Comparison of ENCODE assay signal across 14 cellular contexts in the genomic region with DNA sequence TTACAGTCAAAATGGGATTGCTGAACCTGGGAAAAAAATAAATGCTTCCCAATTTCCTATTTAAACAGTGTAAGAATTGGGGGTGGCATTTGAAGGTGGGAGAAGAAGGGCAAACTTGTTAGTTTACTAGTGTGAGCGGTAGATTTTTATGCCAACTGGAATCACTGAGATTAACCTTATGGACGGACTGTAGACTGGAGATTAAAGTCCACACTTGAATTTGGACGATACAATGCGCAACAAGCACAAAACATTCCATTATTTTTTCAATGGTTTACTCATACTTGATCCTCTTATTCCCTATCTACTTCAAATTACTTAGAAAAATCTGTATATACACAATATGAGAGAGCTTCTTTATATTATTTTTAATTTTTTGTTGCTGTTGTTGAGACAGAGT.
A peak's percentile ranks its signal among the peaks of the same experiment; 100 is the strongest.
DNase-seq lines count a peak whose midpoint lies in the region; ATAC-seq and TF ChIP-seq lines count a peak whose summit lies in the region.
"Had no signal": no experiment of that assay in that cellular context is flagged by ENCODE, and none has a peak within 500 bp of the region (broad histone marks: within the 10 kb centered on the region; RNA-seq: fewer than 3 reads in every experiment).

No MANE protein-coding gene starts in this region.

- no peak overlapping the region for H2BK5ac ChIP-seq in mesenchymal stem cell (ENCODE audit: low read depth, low read length, poor library complexity, severe bottlenecking)

- no peak overlapping the region for H2BK15ac ChIP-seq in mesenchymal stem cell (ENCODE audit: low read depth, poor library complexity, severe bottlenecking)

- H2BK120ac ChIP-seq in mesenchymal stem cell (ENCODE audit: low read depth, low read length) = no peak overlapping the region

- no peak overlapping the region for H3K18ac ChIP-seq in mesenchymal stem cell (ENCODE audit: low read depth in 1 of 2, low read length in 2 of 2)

- H3K27me3 Mint-ChIP-seq in activated CD4-positive, alpha-beta T cell treated with anti-CD3 and anti-CD28 coated beads, Interleukin-2, amount 10 ng/mL, durations not matched to agents 7 days and 5 days = no peaks in the 10 kb centered on the region
- H3K27me3 Mint-ChIP-seq in activated CD4-positive, alpha-beta T cell treated with anti-CD3 and anti-CD28 coated beads, Interleukin-2, amount 10 ng/mL, durations not matched to agents 24 days and 14 days = no peaks in the 10 kb centered on the region
- H3K27me3 Mint-ChIP-seq in natural killer cell (ENCODE audit: low read depth in 2 of 2) = no peaks in the 10 kb centered on the region
- no peaks in the 10 kb centered on the region for H3K27me3 Mint-ChIP-seq in natural killer cell treated with Interleukin-12 subunit alpha and Interleukin-12 subunit beta and Interleukin-15 and Interleukin-18, amount 100 ng/mL, for 72 hours
- H3K27me3 Mint-ChIP-seq in effector memory CD8-positive, alpha-beta T cell = no peaks in the 10 kb centered on the region
- no peaks in the 10 kb centered on the region for H3K27me3 Mint-ChIP-seq in mesothelial cell of epicardium (ENCODE audit: low read depth)
- H3K27me3 Mint-ChIP-seq: CD8-positive, alpha-beta memory T cell had no signal

- H3K9me3 Mint-ChIP-seq in activated CD4-positive, alpha-beta T cell treated with anti-CD3 and anti-CD28 coated beads, Interleukin-2, amount 10 ng/mL, durations not matched to agents 7 days and 5 days = peaks cover 10% of the 10 kb centered on the region
- H3K9me3 Mint-ChIP-seq in activated CD4-positive, alpha-beta T cell treated with anti-CD3 and anti-CD28 coated beads, Interleukin-2, amount 10 ng/mL, durations not matched to agents 24 days and 14 days = peaks cover 10% of the 10 kb centered on the region
- H3K9me3 Mint-ChIP-seq in natural killer cell = no peaks in the 10 kb centered on the region
- H3K9me3 Mint-ChIP-seq in natural killer cell treated with Interleukin-12 subunit alpha and Interleukin-12 subunit beta and Interleukin-15 and Interleukin-18, amount 100 ng/mL, for 72 hours = no peaks in the 10 kb centered on the region
- H3K9me3 Mint-ChIP-seq in effector memory CD8-positive, alpha-beta T cell = no peaks in the 10 kb centered on the region
- peaks cover 7% of the 10 kb centered on the region for H3K9me3 Mint-ChIP-seq in mesothelial cell of epicardium

- TF ChIP-seq CTCF in natural killer cell (IDR thresholded peaks at IDR 0.05) (no peak), mesothelial cell of epicardium (IDR thresholded peaks at IDR 0.05; ENCODE audit: unreplicated experiment) (no peak)

- H2AK5ac ChIP-seq in mesenchymal stem cell (ENCODE audit: low read length, severe bottlenecking) = no peak overlapping the region

- no peak overlapping the region for H3K4me3 Mint-ChIP-seq in activated CD4-positive, alpha-beta T cell treated with anti-CD3 and anti-CD28 coated beads, Interleukin-2, amount 10 ng/mL, durations not matched to agents 7 days and 5 days
- no peak overlapping the region for H3K4me3 Mint-ChIP-seq in activated CD4-positive, alpha-beta T cell treated with anti-CD3 and anti-CD28 coated beads, Interleukin-2, amount 10 ng/mL, durations not matched to agents 24 days and 14 days
- H3K4me3 Mint-ChIP-seq in natural killer cell (no peak overlapping the region), mesothelial cell of epicardium (no peak overlapping the region)
- no peak overlapping the region for H3K4me3 Mint-ChIP-seq in natural killer cell treated with Interleukin-12 subunit alpha and Interleukin-12 subunit beta and Interleukin-15 and Interleukin-18, amount 100 ng/mL, for 72 hours
- H3K4me3 Mint-ChIP-seq in effector memory CD8-positive, alpha-beta T cell = no peak overlapping the region
- H3K4me3 Mint-ChIP-seq: CD14-positive monocyte had no signal

- H3K14ac ChIP-seq in mesenchymal stem cell (ENCODE audit: low read length in 2 of 2) = no peak overlapping the region

- POLR2A ChIA-PET in activated CD4-positive, alpha-beta T cell treated with anti-CD3 and anti-CD28 coated beads, Interleukin-2, amount 10 ng/mL, durations not matched to agents 7 days and 5 days (lab: Charles Lee) = interaction anchor here (0.6 kb wide), 1 partner anchor 8 kb away, joined by 3 read pairs; no protein-coding TSS in a partner anchor

- peaks cover 32% of the 10 kb centered on the region for H3K36me3 Mint-ChIP-seq in activated CD4-positive, alpha-beta T cell treated with anti-CD3 and anti-CD28 coated beads, Interleukin-2, amount 10 ng/mL, durations not matched to agents 7 days and 5 days (ENCODE audit: low read depth)
- H3K36me3 Mint-ChIP-seq in activated CD4-positive, alpha-beta T cell treated with anti-CD3 and anti-CD28 coated beads, Interleukin-2, amount 10 ng/mL, durations not matched to agents 24 days and 14 days (ENCODE audit: low read depth) = peaks cover 42% of the 10 kb centered on the region
- no peaks in the 10 kb centered on the region for H3K36me3 Mint-ChIP-seq in natural killer cell
- peaks cover 14% of the 10 kb centered on the region for H3K36me3 Mint-ChIP-seq in natural killer cell treated with Interleukin-12 subunit alpha and Interleukin-12 subunit beta and Interleukin-15 and Interleukin-18, amount 100 ng/mL, for 72 hours
- peaks cover 84% of the 10 kb centered on the region for H3K36me3 Mint-ChIP-seq in effector memory CD8-positive, alpha-beta T cell (ENCODE audit: insufficient read depth)
- no peaks in the 10 kb centered on the region for H3K36me3 Mint-ChIP-seq in mesothelial cell of epicardium

- peaks cover 5% of the 10 kb centered on the region for H3K9me3 ChIP-seq in mesenchymal stem cell (ENCODE audit: control insufficient read depth, low read length)

- ATAC-seq in natural killer cell = no peak
- ATAC-seq in natural killer cell treated with Interleukin-12 subunit alpha and Interleukin-12 subunit beta and Interleukin-15 and Interleukin-18, amount 100 ng/mL, for 72 hours = no peak
- ATAC-seq in GM18498 (IDR thresholded peaks at IDR 0.05; ENCODE audit: unreplicated experiment) = no peak
- ATAC-seq in effector memory CD8-positive, alpha-beta T cell (replicated peaks) = no peak

- H3K36me3 ChIP-seq in mesenchymal stem cell (ENCODE audit: control insufficient read depth in 1 of 2, insufficient read depth in 2 of 2, low read depth in 1 of 2, low read length in 2 of 2) = peaks cover 0 to 64% of the 10 kb centered on the region in 2 experiments

- H3K4ac ChIP-seq in mesenchymal stem cell (ENCODE audit: low read depth in 1 of 2, low read length in 2 of 2) = no peak overlapping the region

- H3K9ac ChIP-seq in mesenchymal stem cell (ENCODE audit: low read length) = peak overlapping the region; percentile 30

- no peak overlapping the region for H2AFZ ChIP-seq in mesenchymal stem cell (ENCODE audit: low read depth, low read length)

- WGBS in mesenchymal stem cell = 65% methylated on average over 4 of the region's 4 CpGs

- H3K27ac Mint-ChIP-seq in activated CD4-positive, alpha-beta T cell treated with anti-CD3 and anti-CD28 coated beads, Interleukin-2, amount 10 ng/mL, durations not matched to agents 7 days and 5 days = peak overlapping the region; percentile 15
- H3K27ac Mint-ChIP-seq in activated CD4-positive, alpha-beta T cell treated with anti-CD3 and anti-CD28 coated beads, Interleukin-2, amount 10 ng/mL, durations not matched to agents 24 days and 14 days = no peak overlapping the region
- H3K27ac Mint-ChIP-seq in natural killer cell (peak overlapping the region; percentile 51 to 52), mesothelial cell of epicardium (no peak overlapping the region)
- H3K27ac Mint-ChIP-seq in natural killer cell treated with Interleukin-12 subunit alpha and Interleukin-12 subunit beta and Interleukin-15 and Interleukin-18, amount 100 ng/mL, for 72 hours = peak overlapping the region in 1 of 2 donors; percentile 82
- H3K27ac Mint-ChIP-seq in effector memory CD8-positive, alpha-beta T cell = no peak overlapping the region

- H2BK12ac ChIP-seq in mesenchymal stem cell (ENCODE audit: low read length in 2 of 2) = no peak overlapping the region

- H4K8ac ChIP-seq in mesenchymal stem cell (ENCODE audit: low read length) = no peak overlapping the region

- H4K91ac ChIP-seq in mesenchymal stem cell (ENCODE audit: low read length) = no peak overlapping the region

- no peak for DNase-seq in activated CD4-positive, alpha-beta T cell treated with anti-CD3 and anti-CD28 coated beads, Interleukin-2, amount 10 ng/mL, durations not matched to agents 7 days and 5 days
- no peak for DNase-seq in activated CD4-positive, alpha-beta T cell treated with anti-CD3 and anti-CD28 coated beads, Interleukin-2, amount 10 ng/mL, durations not matched to agents 24 days and 14 days
- DNase-seq in natural killer cell = no peak
- DNase-seq in natural killer cell treated with Interleukin-12 subunit alpha and Interleukin-12 subunit beta and Interleukin-15 and Interleukin-18, amount 100 ng/mL, for 72 hours (ENCODE audit: low spot score) = no peak
- no peak for DNase-seq in mesenchymal stem cell
- DNase-seq in effector memory CD8-positive, alpha-beta T cell = no peak
- DNase-seq in mesothelial cell of epicardium (ENCODE audit: low spot score in 2 of 2, unreplicated experiment in 2 of 2) = no peak
- DNase-seq: Caco-2; CD8-positive, alpha-beta memory T cell; DND-41 had no signal

- intact Hi-C loops in activated CD4-positive, alpha-beta T cell treated with anti-CD3 and anti-CD28 coated beads, Interleukin-2, amount 10 ng/mL, durations not matched to agents 24 days and 14 days (cut with micrococcal nuclease) = no loop called here
- intact Hi-C loops in natural killer cell (cut with micrococcal nuclease) = no loop called here

- H3K4me1 ChIP-seq in mesenchymal stem cell (ENCODE audit: control insufficient read depth, insufficient read depth, low read depth, low read length) = peaks cover 9% of the 10 kb centered on the region

- no peaks in the 10 kb centered on the region for H3K27me3 ChIP-seq in mesenchymal stem cell (ENCODE audit: control insufficient read depth in 1 of 2, insufficient read depth in 1 of 2, low read length in 2 of 2)

- no peak overlapping the region for H3K4me2 ChIP-seq in mesenchymal stem cell (ENCODE audit: low read length, poor library complexity, severe bottlenecking)

- CTCF ChIA-PET in activated CD4-positive, alpha-beta T cell treated with anti-CD3 and anti-CD28 coated beads, Interleukin-2, amount 10 ng/mL, durations not matched to agents 7 days and 5 days (lab: Charles Lee) = interaction anchor here (0.7 to 3.5 kb wide), 7 partner anchors 8 to 107 kb away, joined by 3 to 21 read pairs (median 4); no protein-coding TSS in a partner anchor

- H3K27ac ChIP-seq in mesenchymal stem cell (ENCODE audit: low read length, poor library complexity, severe bottlenecking) = no peak overlapping the region
- H3K27ac ChIP-seq: 22Rv1, HL-60 had no signal

- peaks cover 14% of the 10 kb centered on the region for H3K79me1 ChIP-seq in mesenchymal stem cell (replicated peaks; ENCODE audit: low read length, poor library complexity, severe bottlenecking)

- H3K4me3 ChIP-seq in mesenchymal stem cell (ENCODE audit: insufficient read depth in 1 of 2, low read depth in 1 of 2, low read length in 2 of 2) = no peak overlapping the region

- peaks cover 48% of the 10 kb centered on the region for H3K4me1 Mint-ChIP-seq in activated CD4-positive, alpha-beta T cell treated with anti-CD3 and anti-CD28 coated beads, Interleukin-2, amount 10 ng/mL, durations not matched to agents 7 days and 5 days
- H3K4me1 Mint-ChIP-seq in activated CD4-positive, alpha-beta T cell treated with anti-CD3 and anti-CD28 coated beads, Interleukin-2, amount 10 ng/mL, durations not matched to agents 24 days and 14 days = peaks cover 27% of the 10 kb centered on the region
- H3K4me1 Mint-ChIP-seq in natural killer cell (peaks cover 49 to 61% of the 10 kb centered on the region in 2 donors), mesothelial cell of epicardium (peaks cover 28% of the 10 kb centered on the region)
- peaks cover 50 to 55% of the 10 kb centered on the region in 2 donors for H3K4me1 Mint-ChIP-seq in natural killer cell treated with Interleukin-12 subunit alpha and Interleukin-12 subunit beta and Interleukin-15 and Interleukin-18, amount 100 ng/mL, for 72 hours (ENCODE audit: low read depth in 2 of 2)
- H3K4me1 Mint-ChIP-seq in effector memory CD8-positive, alpha-beta T cell (ENCODE audit: low read depth in 2 of 2) = peaks cover 35 to 60% of the 10 kb centered on the region in 2 donors

- no peak overlapping the region for H3K23ac ChIP-seq in mesenchymal stem cell (ENCODE audit: low read length in 2 of 2)

Comparison
In these comparisons a context has a peak if more than half of its experiments do, and no peak if none do; other contexts are left out.
1. H3K27ac Mint-ChIP-seq: peak in activated CD4-positive, alpha-beta T cell treated with anti-CD3 and anti-CD28 coated beads, Interleukin-2, amount 10 ng/mL, durations not matched to agents 7 days and 5 days (single experiment) and natural killer cell (2 of 2); none in activated CD4-positive, alpha-beta T cell treated with anti-CD3 and anti-CD28 coated beads, Interleukin-2, amount 10 ng/mL, durations not matched to agents 24 days and 14 days (single experiment), effector memory CD8-positive, alpha-beta T cell (0 of 2) and mesothelial cell of epicardium (single experiment).